27 cellular contexts compared by ENCODE assay signal in the genomic region with DNA sequence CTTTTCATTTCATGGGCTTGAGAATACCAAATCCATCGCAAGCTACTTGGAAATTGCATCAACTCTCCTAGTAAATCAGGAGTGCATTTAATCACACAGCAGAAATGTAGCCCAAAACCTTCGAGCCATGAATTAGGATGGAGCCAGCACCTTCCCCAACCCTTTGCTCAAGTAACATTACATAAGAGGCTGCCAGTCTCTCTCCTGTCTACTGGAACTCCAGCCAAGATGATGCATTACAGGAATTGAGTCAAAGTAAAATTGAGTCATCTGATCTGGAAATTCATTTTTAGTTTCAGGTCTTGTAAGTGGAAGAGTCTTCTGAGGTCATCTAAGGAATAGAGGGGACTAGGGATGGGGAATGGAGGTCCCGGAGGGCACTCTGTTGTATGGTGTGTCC.
A peak's percentile ranks its signal among the peaks of the same experiment; 100 is the strongest.
DNase-seq lines count a peak whose midpoint lies in the region; ATAC-seq, FAIRE-seq and TF ChIP-seq lines count a peak whose summit lies in the region.
"Had no signal": no experiment of that assay in that cellular context is flagged by ENCODE, and none has a peak within 500 bp of the region (broad histone marks: within the 10 kb centered on the region; RNA-seq: fewer than 3 reads in every experiment).

No MANE protein-coding gene starts in this region.

- H3K27ac Mint-ChIP-seq in glutamatergic neuron (ENCODE audit: unreplicated experiment): no peak overlapping the region
- H3K27ac Mint-ChIP-seq: naive thymus-derived CD8-positive, alpha-beta T cell had no signal

- no peaks in the 10 kb centered on the region for H3K4me1 Mint-ChIP-seq in glutamatergic neuron (ENCODE audit: low read depth, unreplicated experiment)

- no peaks in the 10 kb centered on the region for H3K27me3 ChIP-seq in bronchial epithelial cell (ENCODE audit: control insufficient read depth, insufficient read depth, low read length)
- H3K27me3 ChIP-seq: vagina had no signal

- H3K4me3 ChIP-seq in bronchial epithelial cell (ENCODE audit: low read depth, low read length): no peak overlapping the region
- H3K4me3 ChIP-seq: SK-N-MC, smooth muscle cell, thoracic aorta, vagina had no signal

- H3K36me3 Mint-ChIP-seq in glutamatergic neuron (ENCODE audit: unreplicated experiment): no peaks in the 10 kb centered on the region
- H3K36me3 Mint-ChIP-seq: naive thymus-derived CD8-positive, alpha-beta T cell had no signal

- DNase-seq in EH (ENCODE audit: low read depth) (peak; percentile 62), NCI-H226 (peak; percentile 51), bronchial epithelial cell (ENCODE audit: low read depth) (peak; percentile 88), iris pigment epithelial cell (ENCODE audit: low read depth) (peak; percentile 41), glutamatergic neuron (no peak)
- no peak for DNase-seq in activated CD4-positive, alpha-beta T cell treated with anti-CD3 and anti-CD28 coated beads, Interleukin-2, amount 50 U/mL, for 4 hours
- no peak for DNase-seq in activated CD8-positive, alpha-beta memory T cell treated with anti-CD3 and anti-CD28 coated beads, Interleukin-2, amount 50 U/mL, for 48 hours
- DNase-seq: activated CD4-positive, alpha-beta T cell treated with anti-CD3 and anti-CD28 coated beads for 4 hours; activated naive CD4-positive, alpha-beta T cell treated with anti-CD3 and anti-CD28 coated beads, Interleukin-2, amount 50 U/mL, for 16 hours; anterior cingulate cortex; cerebellar nuclear complex; DMS79 treated with DMSO at 0.1 percent for 48 hours; midbrain; MM.1S; naive thymus-derived CD8-positive, alpha-beta T cell; NCI-H1417 treated with DMSO at 0.1 percent for 48 hours; NCI-H526; occipital lobe; RPMI8226 had no signal

- ATAC-seq in GM18909 (IDR thresholded peaks at IDR 0.05; ENCODE audit: poor library complexity, unreplicated experiment): no peak
- ATAC-seq: HCT116; naive thymus-derived CD8-positive, alpha-beta T cell had no signal

- no peak for TF ChIP-seq CTCF in bronchial epithelial cell (IDR thresholded peaks at IDR 0.05; ENCODE audit: insufficient read depth, low read length, severe bottlenecking)
- no peak for TF ChIP-seq CTCF in glutamatergic neuron (IDR thresholded peaks at IDR 0.05; ENCODE audit: partially characterized antibody, unreplicated experiment)

- H3K9me3 Mint-ChIP-seq in glutamatergic neuron (ENCODE audit: unreplicated experiment): no peaks in the 10 kb centered on the region
- H3K9me3 Mint-ChIP-seq: naive thymus-derived CD8-positive, alpha-beta T cell had no signal

- no peaks in the 10 kb centered on the region for H3K27me3 Mint-ChIP-seq in glutamatergic neuron (ENCODE audit: unreplicated experiment)

- no peaks in the 10 kb centered on the region for H3K36me3 ChIP-seq in bronchial epithelial cell (ENCODE audit: control insufficient read depth, insufficient read depth, low read length)
- H3K36me3 ChIP-seq: thoracic aorta, vagina had no signal

- FAIRE-seq in bronchial epithelial cell (lab: Jason Lieb, UNC): no peak
- FAIRE-seq: GM12892, islet of Langerhans had no signal

- H3K4me3 Mint-ChIP-seq in glutamatergic neuron (ENCODE audit: unreplicated experiment): no peak overlapping the region
- H3K4me3 Mint-ChIP-seq: naive thymus-derived CD8-positive, alpha-beta T cell had no signal

Comparison
In these comparisons a context has a peak if more than half of its experiments do, and no peak if none do; other contexts are left out.
1. DNase-seq: peak in EH (single experiment), NCI-H226 (single experiment), bronchial epithelial cell (single experiment) and iris pigment epithelial cell (single experiment); none in glutamatergic neuron (single experiment), activated CD4-positive, alpha-beta T cell treated with anti-CD3 and anti-CD28 coated beads, Interleukin-2, amount 50 U/mL, for 4 hours (0 of 2) and activated CD8-positive, alpha-beta memory T cell treated with anti-CD3 and anti-CD28 coated beads, Interleukin-2, amount 50 U/mL, for 48 hours (single experiment).